In genomic region chr21:38505654-38506523, GRCh38 we compare ENCODE assay signal across 9 cellular contexts. TPM values are rescaled to one million over a fixed set of nuclear protein-coding genes. Genes with fewer than 3 reads are reported as not detected.
DNase-seq lines count a peak whose midpoint lies in the region; ATAC-seq and TF ChIP-seq lines count a peak whose summit lies in the region.
"Had no signal": no experiment of that assay in that cellular context is flagged by ENCODE, and none has a peak within 500 bp of the region (broad histone marks: within the 10 kb centered on the region; RNA-seq: fewer than 3 reads in every experiment).

No MANE protein-coding gene starts in this region.

- no peaks in the 10 kb centered on the region for H3K9me3 Mint-ChIP-seq in activated CD4-positive, alpha-beta memory T cell treated with anti-CD3 and anti-CD28 coated beads for 36 hours
- H3K9me3 Mint-ChIP-seq in activated CD4-positive, alpha-beta memory T cell treated with anti-CD3 and anti-CD28 coated beads, Interleukin-2, amount 10 ng/mL, durations not matched to agents 7 days and 5 days, result no peaks in the 10 kb centered on the region
- no peaks in the 10 kb centered on the region for H3K9me3 Mint-ChIP-seq in naive thymus-derived CD4-positive, alpha-beta T cell
- H3K9me3 Mint-ChIP-seq: stimulated activated naive CD8-positive, alpha-beta T cell treated with anti-CD3 and anti-CD28 coated beads, Interleukin-15, Interleukin-2, amounts not matched to agents 100 ng/mL and 50 ng/mL, for 24 hours had no signal

- peak; percentile 22 for DNase-seq in activated CD4-positive, alpha-beta memory T cell treated with anti-CD3 and anti-CD28 coated beads for 36 hours
- DNase-seq in activated CD4-positive, alpha-beta memory T cell treated with anti-CD3 and anti-CD28 coated beads, Interleukin-2, amount 10 ng/mL, durations not matched to agents 7 days and 5 days, result no peak
- DNase-seq in NCI-H1092 treated with DMSO at 0.1 percent for 48 hours (lab: John Stamatoyannopoulos, UW), result peak; percentile 85
- peak; percentile 59 to 75 for DNase-seq in SJSA1 (ENCODE audit: low read depth in 1 of 2, low spot score in 2 of 2)
- no peak for DNase-seq in epithelial cell of proximal tubule (ENCODE audit: low read depth)
- DNase-seq in naive thymus-derived CD4-positive, alpha-beta T cell, result peak in 5 of 9 donors; percentile 11 to 34 (median 13)

- intact Hi-C loops in activated CD4-positive, alpha-beta memory T cell treated with anti-CD3 and anti-CD28 coated beads for 36 hours (cut with micrococcal nuclease), result loop anchor here (5.0 kb wide), 2 partner anchors 631 to 881 kb away; no protein-coding TSS in a partner anchor
- intact Hi-C loops in naive thymus-derived CD4-positive, alpha-beta T cell (cut with micrococcal nuclease), result loop anchor here (1.0 to 10.0 kb wide), 6 partner anchors 226 to 936 kb away; partner anchors contain the start of gene ETS2 (in 1 of the 2)

- peaks cover 35% of the 10 kb centered on the region for H3K4me1 ChIP-seq in SJSA1 (replicated peaks)
- no peaks in the 10 kb centered on the region for H3K4me1 ChIP-seq in naive thymus-derived CD4-positive, alpha-beta T cell (ENCODE audit: control insufficient read depth in 2 of 2, insufficient read depth in 2 of 2, low read length in 2 of 2)

- H3K27ac ChIP-seq in SJSA1, result no peak overlapping the region
- no peak overlapping the region for H3K27ac ChIP-seq in naive thymus-derived CD4-positive, alpha-beta T cell (ENCODE audit: low read depth, low read length)

- ATAC-seq in naive thymus-derived CD4-positive, alpha-beta T cell, result peak; percentile 65
- ATAC-seq in GM18502 (IDR thresholded peaks at IDR 0.05; ENCODE audit: poor library complexity, unreplicated experiment) (no peak), HG03457 (IDR thresholded peaks at IDR 0.05; ENCODE audit: unreplicated experiment) (no peak)

- no peak overlapping the region for H3K4me3 ChIP-seq in SJSA1
- no peak overlapping the region for H3K4me3 ChIP-seq in epithelial cell of proximal tubule (ENCODE audit: low read depth, low read length)
- no peak overlapping the region for H3K4me3 ChIP-seq in naive thymus-derived CD4-positive, alpha-beta T cell (ENCODE audit: low read length)

- no peaks in the 10 kb centered on the region for H3K9me3 ChIP-seq in SJSA1 (replicated peaks)
- H3K9me3 ChIP-seq in naive thymus-derived CD4-positive, alpha-beta T cell (ENCODE audit: control insufficient read depth in 2 of 3, low read length in 3 of 3), result no peaks in the 10 kb centered on the region

- H3K36me3 Mint-ChIP-seq in activated CD4-positive, alpha-beta memory T cell treated with anti-CD3 and anti-CD28 coated beads for 36 hours, result no peaks in the 10 kb centered on the region
- H3K36me3 Mint-ChIP-seq in activated CD4-positive, alpha-beta memory T cell treated with anti-CD3 and anti-CD28 coated beads, Interleukin-2, amount 10 ng/mL, durations not matched to agents 7 days and 5 days (ENCODE audit: low read depth), result no peaks in the 10 kb centered on the region
- H3K36me3 Mint-ChIP-seq in naive thymus-derived CD4-positive, alpha-beta T cell, result no peaks in the 10 kb centered on the region

- H3K36me3 ChIP-seq in SJSA1, result no peaks in the 10 kb centered on the region
- no peaks in the 10 kb centered on the region for H3K36me3 ChIP-seq in naive thymus-derived CD4-positive, alpha-beta T cell (ENCODE audit: control insufficient read depth in 2 of 3, insufficient read depth in 3 of 3, low read length in 3 of 3)

- H3K27me3 ChIP-seq in SJSA1 (replicated peaks), result no peaks in the 10 kb centered on the region
- no peaks in the 10 kb centered on the region for H3K27me3 ChIP-seq in naive thymus-derived CD4-positive, alpha-beta T cell (ENCODE audit: control insufficient read depth in 2 of 2, insufficient read depth in 2 of 2, low read length in 2 of 2)

- TF ChIP-seq CTCF in epithelial cell of proximal tubule (conservative IDR thresholded peaks at IDR 0.05; ENCODE audit: low read depth, low read length), result peak; percentile 80

- CTCF ChIA-PET in activated CD4-positive, alpha-beta memory T cell treated with anti-CD3 and anti-CD28 coated beads for 36 hours (lab: Charles Lee), result interaction anchor here (0.6 kb wide), 2 partner anchors 505 to 631 kb away, joined by 3 to 4 read pairs; no protein-coding TSS in a partner anchor
- CTCF ChIA-PET in activated CD4-positive, alpha-beta memory T cell treated with anti-CD3 and anti-CD28 coated beads, Interleukin-2, amount 10 ng/mL, durations not matched to agents 7 days and 5 days (lab: Charles Lee), result interaction anchor here (0.7 kb wide), 1 partner anchor 9 kb away, joined by 3 read pairs; no protein-coding TSS in a partner anchor
- CTCF ChIA-PET in naive thymus-derived CD4-positive, alpha-beta T cell (lab: Charles Lee), result no interaction called here

- no peak overlapping the region for H3K27ac Mint-ChIP-seq in activated CD4-positive, alpha-beta memory T cell treated with anti-CD3 and anti-CD28 coated beads for 36 hours
- H3K27ac Mint-ChIP-seq in activated CD4-positive, alpha-beta memory T cell treated with anti-CD3 and anti-CD28 coated beads, Interleukin-2, amount 10 ng/mL, durations not matched to agents 7 days and 5 days, result no peak overlapping the region
- H3K27ac Mint-ChIP-seq in naive thymus-derived CD4-positive, alpha-beta T cell, result no peak overlapping the region
- H3K27ac Mint-ChIP-seq: stimulated activated naive CD8-positive, alpha-beta T cell treated with anti-CD3 and anti-CD28 coated beads, Interleukin-15, Interleukin-2, amounts not matched to agents 100 ng/mL and 50 ng/mL, for 24 hours had no signal

- peaks cover 30% of the 10 kb centered on the region for H3K27me3 Mint-ChIP-seq in activated CD4-positive, alpha-beta memory T cell treated with anti-CD3 and anti-CD28 coated beads for 36 hours
- H3K27me3 Mint-ChIP-seq in activated CD4-positive, alpha-beta memory T cell treated with anti-CD3 and anti-CD28 coated beads, Interleukin-2, amount 10 ng/mL, durations not matched to agents 7 days and 5 days, result peaks cover 17% of the 10 kb centered on the region
- H3K27me3 Mint-ChIP-seq in naive thymus-derived CD4-positive, alpha-beta T cell, result peaks cover 21 to 52% (median 50%) of the 10 kb centered on the region in 5 donors

- H3K4me1 Mint-ChIP-seq in activated CD4-positive, alpha-beta memory T cell treated with anti-CD3 and anti-CD28 coated beads for 36 hours (ENCODE audit: low read depth), result peaks cover 4% of the 10 kb centered on the region
- peaks cover 18% of the 10 kb centered on the region for H3K4me1 Mint-ChIP-seq in activated CD4-positive, alpha-beta memory T cell treated with anti-CD3 and anti-CD28 coated beads, Interleukin-2, amount 10 ng/mL, durations not matched to agents 7 days and 5 days
- H3K4me1 Mint-ChIP-seq in naive thymus-derived CD4-positive, alpha-beta T cell, result peaks cover 9 to 21% (median 11%) of the 10 kb centered on the region in 7 donors

- H3K4me3 Mint-ChIP-seq in activated CD4-positive, alpha-beta memory T cell treated with anti-CD3 and anti-CD28 coated beads for 36 hours, result no peak overlapping the region
- no peak overlapping the region for H3K4me3 Mint-ChIP-seq in activated CD4-positive, alpha-beta memory T cell treated with anti-CD3 and anti-CD28 coated beads, Interleukin-2, amount 10 ng/mL, durations not matched to agents 7 days and 5 days
- H3K4me3 Mint-ChIP-seq in naive thymus-derived CD4-positive, alpha-beta T cell, result no peak overlapping the region
- H3K4me3 Mint-ChIP-seq: stimulated activated naive CD8-positive, alpha-beta T cell treated with anti-CD3 and anti-CD28 coated beads, Interleukin-15, Interleukin-2, amounts not matched to agents 100 ng/mL and 50 ng/mL, for 24 hours had no signal

- POLR2A ChIA-PET in activated CD4-positive, alpha-beta memory T cell treated with anti-CD3 and anti-CD28 coated beads for 36 hours (lab: Charles Lee), result no interaction called here
- POLR2A ChIA-PET in activated CD4-positive, alpha-beta memory T cell treated with anti-CD3 and anti-CD28 coated beads, Interleukin-2, amount 10 ng/mL, durations not matched to agents 7 days and 5 days (lab: Charles Lee), result no interaction called here
- POLR2A ChIA-PET in naive thymus-derived CD4-positive, alpha-beta T cell (lab: Charles Lee), result no interaction called here

RNA-seq across cellular contexts. Expression of gene ERG, which starts 7.6 kb away (rescaled TPM):
- not detected for total RNA-seq in activated CD4-positive, alpha-beta memory T cell treated with anti-CD3 and anti-CD28 coated beads for 36 hours
- total RNA-seq in activated CD4-positive, alpha-beta memory T cell treated with anti-CD3 and anti-CD28 coated beads, Interleukin-2, amount 10 ng/mL, durations not matched to agents 7 days and 5 days, result not detected
- 0.89 TPM in 1 of 2 replicates, not detected in the other for total RNA-seq in SJSA1 (2014; rRNA removed; shearing (Covaris generic))
- 0.29 TPM in 1 of 2 replicates, not detected in the other for total RNA-seq in epithelial cell of proximal tubule
- total RNA-seq in naive thymus-derived CD4-positive, alpha-beta T cell, result 1 to 10 TPM in 1 of 5 experiments, under 1 TPM in 1, not detected in 3; 0.24 to 1.3 TPM
- polyA plus RNA-seq in naive thymus-derived CD4-positive, alpha-beta T cell, result not detected

Comparison
In these comparisons a context has a peak if more than half of its experiments do, and no peak if none do; other contexts are left out.
1. DNase-seq: peak in activated CD4-positive, alpha-beta memory T cell treated with anti-CD3 and anti-CD28 coated beads for 36 hours (single experiment), NCI-H1092 treated with DMSO at 0.1 percent for 48 hours (single experiment), SJSA1 (2 of 2) and naive thymus-derived CD4-positive, alpha-beta T cell (5 of 9); none in activated CD4-positive, alpha-beta memory T cell treated with anti-CD3 and anti-CD28 coated beads, Interleukin-2, amount 10 ng/mL, durations not matched to agents 7 days and 5 days (single experiment) and epithelial cell of proximal tubule (single experiment).